ENCODE assay signal across 22 cellular contexts in genomic region chr4:153174821-153175567, GRCh38.
"Had no signal": no experiment of that assay in that cellular context is flagged by ENCODE, and none has a peak within 500 bp of the region (broad histone marks: within the 10 kb centered on the region; RNA-seq: fewer than 3 reads in every experiment).

No MANE protein-coding gene starts in this region.

- DNase-seq: IMR-90, Karpas-422, KG1, MG63, NCI-H1092, NCI-H1105 treated with DMSO at 0.1 percent for 48 hours, NCI-H1417 treated with DMSO at 0.1 percent for 48 hours, NCI-H146, NCI-H1694 treated with DMSO at 0.1 percent for 48 hours, NCI-H1930, NCI-H2081, NCI-H2107, NCI-H2227 treated with DMSO at 0.1 percent for 48 hours, NCI-H524, NCI-H526 treated with DMSO at 0.1 percent for 48 hours, NCI-H748 treated with DMSO at 0.1 percent for 48 hours, Right ventricle myocardium superior, RPMI8226, SIG-M5 had no signal

- H3K27ac ChIP-seq: SJSA1, SK-N-MC had no signal

- H3K36me3 ChIP-seq: MG63, SJSA1 had no signal

- H3K4me3 ChIP-seq: MG63, SJSA1, SK-N-MC had no signal

- FAIRE-seq: RCC 7860 had no signal

- H3K27me3 ChIP-seq: MG63, SJSA1 had no signal

- H3K9me3 ChIP-seq: MG63, SJSA1 had no signal
